ENCODE assay signal across 8 cellular contexts in the genomic region with DNA sequence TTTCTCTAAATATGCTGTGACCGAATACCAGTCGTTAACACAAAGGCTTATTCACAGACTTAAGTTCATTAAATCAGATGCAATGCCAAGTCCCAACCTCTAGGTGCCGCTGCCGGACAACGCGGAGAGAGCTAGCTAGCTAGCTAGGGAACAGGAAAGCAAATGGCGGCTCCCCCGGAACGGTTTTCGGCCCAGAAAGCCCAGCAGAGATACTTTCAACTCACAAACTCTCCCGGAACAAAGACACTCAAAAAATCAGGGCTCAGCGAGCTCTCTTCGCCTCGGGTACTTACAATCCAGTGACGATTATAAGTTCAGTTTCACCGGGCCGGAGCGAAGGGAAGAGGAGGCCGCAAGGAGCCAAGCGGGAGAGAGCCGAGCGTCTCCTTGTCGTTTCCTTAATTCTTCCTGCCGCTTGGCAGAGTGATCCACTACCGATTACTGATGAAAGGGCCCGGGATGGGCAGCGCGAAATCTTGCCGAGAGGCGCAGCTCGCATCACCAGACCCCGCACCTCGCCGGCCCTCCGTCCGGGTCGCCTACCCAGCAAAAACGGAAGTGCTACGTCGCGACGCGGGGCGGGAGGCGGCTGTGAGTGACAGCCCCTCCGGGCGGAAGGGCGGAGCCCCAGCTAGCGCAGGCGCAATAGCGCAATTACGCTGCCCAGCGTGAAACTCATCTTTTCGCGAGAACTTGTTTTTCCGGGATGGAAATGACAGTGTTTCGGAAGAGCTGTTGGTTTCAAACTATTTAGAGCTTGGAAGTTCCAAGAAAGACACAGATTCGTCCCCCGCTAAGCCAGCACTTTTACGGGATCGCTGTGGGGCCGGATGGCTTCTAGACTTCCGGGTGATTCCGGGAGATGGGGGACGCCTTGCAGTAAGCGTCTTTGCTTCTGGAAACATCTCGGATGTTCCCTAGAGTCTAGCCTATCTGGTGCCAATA. TPM values are rescaled to one million over a fixed set of nuclear protein-coding genes. Genes with fewer than 3 reads are reported as not detected.
DNase-seq lines count a peak whose midpoint lies in the region; ATAC-seq and TF ChIP-seq lines count a peak whose summit lies in the region.

A gene with protein sequence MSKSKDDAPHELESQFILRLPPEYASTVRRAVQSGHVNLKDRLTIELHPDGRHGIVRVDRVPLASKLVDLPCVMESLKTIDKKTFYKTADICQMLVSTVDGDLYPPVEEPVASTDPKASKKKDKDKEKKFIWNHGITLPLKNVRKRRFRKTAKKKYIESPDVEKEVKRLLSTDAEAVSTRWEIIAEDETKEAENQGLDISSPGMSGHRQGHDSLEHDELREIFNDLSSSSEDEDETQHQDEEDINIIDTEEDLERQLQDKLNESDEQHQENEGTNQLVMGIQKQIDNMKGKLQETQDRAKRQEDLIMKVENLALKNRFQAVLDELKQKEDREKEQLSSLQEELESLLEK (minus strand): TSS at position 560 of the 945 bp plus-strand sequence. CDS start 740 bp downstream, outside the sequence.

- intact Hi-C loops in ascending aorta (cut with DNase I) (loop anchor here (1.0 to 10.0 kb wide), 4 partner anchors 202 to 606 kb away; no protein-coding TSS in a partner anchor), aorta (cut with DNase I) (loop anchor here (2.0 to 10.0 kb wide), 3 partner anchors 76 to 242 kb away; a partner anchor contains a TSS)

- peaks cover 20% of the 10 kb centered on the region for H3K4me1 Mint-ChIP-seq in T-helper 2 cell treated with Interferon-gamma antibody and Interleukin-4, amounts not matched to agents 5 μg/mL and 100 μg/mL, for 36 hours (ENCODE audit: low read depth)

- peaks cover 50% of the 10 kb centered on the region for H3K36me3 Mint-ChIP-seq in T-helper 2 cell treated with Interferon-gamma antibody and Interleukin-4, amounts not matched to agents 5 μg/mL and 100 μg/mL, for 36 hours (ENCODE audit: low read depth)

- TF ChIP-seq CTCF in ascending aorta (IDR thresholded peaks at IDR 0.05), result peak; percentile 61 to 86 (median 86)

- H3K27me3 ChIP-seq in ascending aorta, result no peaks in the 10 kb centered on the region
- no peaks in the 10 kb centered on the region for H3K27me3 ChIP-seq in rectal smooth muscle tissue (ENCODE audit: control insufficient read depth, insufficient read depth, low read length)
- no peaks in the 10 kb centered on the region for H3K27me3 ChIP-seq in aorta (ENCODE audit: control insufficient read depth in 1 of 2, insufficient read depth in 2 of 2, low read length in 1 of 2)

- peak; percentile 93 for ATAC-seq in GM18502 (IDR thresholded peaks at IDR 0.05; ENCODE audit: poor library complexity, unreplicated experiment)
- peak; percentile 99 for ATAC-seq in HG02970 (IDR thresholded peaks at IDR 0.05; ENCODE audit: low FRiP score, unreplicated experiment)
- ATAC-seq in aorta (ENCODE audit: low FRiP score), result peak; percentile 99

- H3K9me3 ChIP-seq in ascending aorta, result peaks cover 48 to 84% of the 10 kb centered on the region in 2 donors
- H3K9me3 ChIP-seq in aorta (ENCODE audit: control insufficient read depth, low read length), result peaks cover 8% of the 10 kb centered on the region

- H3K4me1 ChIP-seq in ascending aorta (peaks cover 0 to 4% of the 10 kb centered on the region in 2 donors), rectal smooth muscle tissue (ENCODE audit: control insufficient read depth, insufficient read depth, low read length) (peaks cover 3% of the 10 kb centered on the region), aorta (ENCODE audit: control insufficient read depth in 1 of 2, insufficient read depth in 2 of 2, low read length in 2 of 2) (peaks cover 0 to 2% of the 10 kb centered on the region in 2 donors)

- H3K27ac ChIP-seq in ascending aorta (peak within 1 kb of the TSS; percentile 93 to 99), rectal smooth muscle tissue (ENCODE audit: low read depth, low read length) (peak within 1 kb of the TSS; percentile 84), aorta (ENCODE audit: low read depth in 1 of 2, low read length in 2 of 2) (peak within 1 kb of the TSS; percentile 20 to 78)

- peak within 1 kb of the TSS; percentile 98 for H3K27ac Mint-ChIP-seq in T-helper 2 cell treated with Interferon-gamma antibody and Interleukin-4, amounts not matched to agents 5 μg/mL and 100 μg/mL, for 36 hours

- H3K27me3 Mint-ChIP-seq in T-helper 2 cell treated with Interferon-gamma antibody and Interleukin-4, amounts not matched to agents 5 μg/mL and 100 μg/mL, for 36 hours (ENCODE audit: low read depth), result peaks cover 2% of the 10 kb centered on the region

- 1% methylated on average over 67 of the region's 67 CpGs for WGBS in aorta, 2 donors

- peaks cover 58% of the 10 kb centered on the region for H3K9me3 Mint-ChIP-seq in T-helper 2 cell treated with Interferon-gamma antibody and Interleukin-4, amounts not matched to agents 5 μg/mL and 100 μg/mL, for 36 hours

- H3K4me3 Mint-ChIP-seq in T-helper 2 cell treated with Interferon-gamma antibody and Interleukin-4, amounts not matched to agents 5 μg/mL and 100 μg/mL, for 36 hours, result peak within 1 kb of the TSS; percentile 98

- H3K36me3 ChIP-seq in ascending aorta (peaks cover 12 to 43% of the 10 kb centered on the region in 2 donors), rectal smooth muscle tissue (ENCODE audit: control insufficient read depth, insufficient read depth, low read length) (peaks cover 17% of the 10 kb centered on the region), aorta (ENCODE audit: control insufficient read depth in 1 of 2, insufficient read depth in 2 of 2, low read length in 1 of 2) (peaks cover 1 to 11% of the 10 kb centered on the region in 2 donors)

- H3K4me3 ChIP-seq in ascending aorta, result peak within 1 kb of the TSS; percentile 76 to 92
- peak within 1 kb of the TSS; percentile 90 for H3K4me3 ChIP-seq in rectal smooth muscle tissue (ENCODE audit: low read length)
- peak within 1 kb of the TSS; percentile 66 to 87 for H3K4me3 ChIP-seq in aorta (ENCODE audit: low read length in 2 of 2)

- peak; percentile 69 to 87 for DNase-seq in NCI-H1930 (lab: John Stamatoyannopoulos, UW)
- DNase-seq in T-helper 2 cell treated with Interferon-gamma antibody and Interleukin-4, amounts not matched to agents 5 μg/mL and 100 μg/mL, for 36 hours (ENCODE audit: low spot score), result peak; percentile 91
- DNase-seq in ascending aorta (ENCODE audit: low spot score in 2 of 2), result peak; percentile 47 to 91
- peak; percentile 92 for DNase-seq in hepatic stellate cell (ENCODE audit: low spot score)
- peak; percentile 94 to 97 for DNase-seq in aorta

- peak within 1 kb of the TSS; percentile 43 for H3K9ac ChIP-seq in rectal smooth muscle tissue (ENCODE audit: low read length)

RNA-seq across cellular contexts. Expression of the gene that starts here (rescaled TPM):
- total RNA-seq in ascending aorta (30.1 TPM), aorta (10 to 100 TPM; 59.8 to 79.1 TPM)
- 10 to 100 TPM; 53.5 to 65.3 TPM for polyA plus RNA-seq in aorta

Comparison
In these comparisons a context has a peak if more than half of its experiments do, and no peak if none do; other contexts are left out.
1. Peak in every context shown above with its lines: DNase-seq, ATAC-seq, H3K4me3 ChIP-seq and H3K27ac ChIP-seq.